16 cellular contexts compared by ENCODE assay signal in genomic region chr5:179129607-179130071, GRCh38.
"Had no signal": no experiment of that assay in that cellular context is flagged by ENCODE, and none has a peak within 500 bp of the region (broad histone marks: within the 10 kb centered on the region; RNA-seq: fewer than 3 reads in every experiment).

No MANE protein-coding gene starts in this region.

- H3K27me3 ChIP-seq: colonic mucosa, dorsolateral prefrontal cortex, heart right ventricle, sigmoid colon had no signal

- H3K4me1 ChIP-seq: colonic mucosa, heart right ventricle, sigmoid colon had no signal

- DNase-seq: activated CD4-positive, alpha-beta T cell treated with anti-CD3 and anti-CD28 coated beads, Interleukin-2, amount 50 U/mL, for 1 hour; activated CD8-positive, alpha-beta T cell treated with anti-CD3 and anti-CD28 coated beads, Interleukin-2, amount 10 ng/mL, durations not matched to agents 7 days and 5 days; activated naive CD4-positive, alpha-beta T cell treated with Interleukin-2 at 50 U/mL for 16 hours; activated naive CD8-positive, alpha-beta T cell treated with anti-CD3 and anti-CD28 coated beads for 36 hours; colonic mucosa; heart right ventricle; mammary epithelial cell; nephron progenitor cell; stimulated activated CD4-positive, alpha-beta T cell treated with anti-CD3 and anti-CD28 coated beads, Interleukin-4, amount 100 ng/mL, for 1 hour; stimulated activated naive CD4-positive, alpha-beta T cell treated with Interleukin-2 at 50 U/mL for 16 hours; T-helper 1 cell; WERI-Rb-1 had no signal

- H3K4me3 ChIP-seq: colonic mucosa, dorsolateral prefrontal cortex, heart right ventricle, sigmoid colon had no signal

- H3K9me3 ChIP-seq: colonic mucosa, heart right ventricle, sigmoid colon had no signal

- ATAC-seq: activated CD8-positive, alpha-beta T cell treated with anti-CD3 and anti-CD28 coated beads, Interleukin-2, amount 10 ng/mL, durations not matched to agents 7 days and 5 days; activated T-helper 17 cell treated with anti-CD3 and anti-CD28 coated beads, Interleukin-2, amount 50 U/mL, for 72 hours; left lobe of liver had no signal

- H3K36me3 ChIP-seq: colonic mucosa, WERI-Rb-1 had no signal

- H3K27ac ChIP-seq: colonic mucosa, dorsolateral prefrontal cortex, heart right ventricle, sigmoid colon, WERI-Rb-1 had no signal
